In genomic region chr1:62333431-62333830, GRCh38 we compare ENCODE assay signal across 18 cellular contexts. TPM values are rescaled to one million over a fixed set of nuclear protein-coding genes. Genes with fewer than 3 reads are reported as not detected.
DNase-seq lines count a peak whose midpoint lies in the region; ATAC-seq, FAIRE-seq and TF ChIP-seq lines count a peak whose summit lies in the region.
"Had no signal": no experiment of that assay in that cellular context is flagged by ENCODE, and none has a peak within 500 bp of the region (broad histone marks: within the 10 kb centered on the region; RNA-seq: fewer than 3 reads in every experiment).

No MANE protein-coding gene starts in this region.

- H3K27ac ChIP-seq in breast epithelium = no peak overlapping the region
- H3K27ac ChIP-seq: hepatocyte had no signal

- no peaks in the 10 kb centered on the region for H3K9me3 ChIP-seq in breast epithelium
- H3K9me3 ChIP-seq: Caco-2 had no signal

- no peaks in the 10 kb centered on the region for H3K27me3 ChIP-seq in breast epithelium
- H3K27me3 ChIP-seq: hepatocyte had no signal

- POLR2A ChIA-PET in MCF 10A (lab: Yijun Ruan, JAX) = no interaction called here

- ATAC-seq in HG02623 (IDR thresholded peaks at IDR 0.05; ENCODE audit: unreplicated experiment) = no peak
- ATAC-seq: effector memory CD8-positive, alpha-beta T cell; T-helper 17 cell had no signal

- intact Hi-C loops in MCF 10A (cut with micrococcal nuclease) (no loop called here), breast epithelium (cut with DNase I; ENCODE audit: low total_unique reads) (no loop called here)

- H3K36me3 ChIP-seq in breast epithelium = no peaks in the 10 kb centered on the region

- peak; percentile 56 for DNase-seq in MCF 10A (ENCODE audit: unreplicated experiment)
- no peak for DNase-seq in breast epithelium (ENCODE audit: low spot score in 2 of 2)
- DNase-seq in RKO (ENCODE audit: low spot score) = peak; percentile 55
- DNase-seq in choroid plexus epithelial cell (ENCODE audit: low read depth) = peak; percentile 13
- DNase-seq in urothelium cell line (ENCODE audit: low spot score) = peak; percentile 74
- no peak for DNase-seq in HUDEP-2 (lab: John Stamatoyannopoulos, UW; ENCODE audit: unreplicated experiment in 76 of 76)
- DNase-seq in NCI-H1105 (lab: John Stamatoyannopoulos, UW) = no peak
- DNase-seq: Caco-2; central memory CD4-positive, alpha-beta T cell; effector memory CD8-positive, alpha-beta T cell; HFFc6; retina; Right ventricle myocardium superior; T-helper 17 cell had no signal

- no peaks in the 10 kb centered on the region for H3K4me1 ChIP-seq in breast epithelium

- no peaks in the 10 kb centered on the region for H3K27me3 Mint-ChIP-seq in MCF 10A (ENCODE audit: insufficient read depth, unreplicated experiment)

- H3K4me3 Mint-ChIP-seq in MCF 10A (ENCODE audit: unreplicated experiment) = no peak overlapping the region
- H3K4me3 Mint-ChIP-seq: effector memory CD8-positive, alpha-beta T cell; HFFc6; T-helper 17 cell had no signal

- CTCF ChIA-PET in MCF 10A (lab: Yijun Ruan, JAX) = no interaction called here

- H3K4me1 Mint-ChIP-seq in MCF 10A (ENCODE audit: insufficient read depth, unreplicated experiment) = peaks cover 6% of the 10 kb centered on the region
- H3K4me1 Mint-ChIP-seq: T-helper 17 cell had no signal

- H3K4me3 ChIP-seq in breast epithelium = no peak overlapping the region
- no peak overlapping the region for H3K4me3 ChIP-seq in choroid plexus epithelial cell (ENCODE audit: low read depth, low read length)
- H3K4me3 ChIP-seq: hepatocyte had no signal

- no peaks in the 10 kb centered on the region for H3K9me3 Mint-ChIP-seq in MCF 10A (ENCODE audit: unreplicated experiment)
- H3K9me3 Mint-ChIP-seq: effector memory CD8-positive, alpha-beta T cell had no signal

- BruUV-seq in MCF 10A (replicated peaks; lab: Mats Ljungman, UMichigan) = no TSS peak

- TF ChIP-seq CTCF in MCF 10A (IDR thresholded peaks at IDR 0.05; ENCODE audit: unreplicated experiment) = no peak
- no peak for TF ChIP-seq CTCF in breast epithelium (IDR thresholded peaks at IDR 0.05)
- no peak for TF ChIP-seq CTCF in choroid plexus epithelial cell (conservative IDR thresholded peaks at IDR 0.05; ENCODE audit: low read depth, low read length)

- peak; percentile 37 for FAIRE-seq in urothelium cell line (lab: Jason Lieb, UNC)
- FAIRE-seq: GM18507, GM19239 had no signal

- no peak for TF ChIP-seq POLR2A in breast epithelium (IDR thresholded peaks at IDR 0.05)

- no peak overlapping the region for H3K27ac Mint-ChIP-seq in MCF 10A (ENCODE audit: low read depth, unreplicated experiment)
- H3K27ac Mint-ChIP-seq: effector memory CD8-positive, alpha-beta T cell; HFFc6; T-helper 17 cell had no signal

- H3K36me3 Mint-ChIP-seq in MCF 10A (ENCODE audit: insufficient read depth, unreplicated experiment) = no peaks in the 10 kb centered on the region

RNA-seq across cellular contexts. Expression of gene KANK4, which starts 14.2 kb away (rescaled TPM):
- 0.20 and 0.51 TPM in 2 replicates for total RNA-seq in MCF 10A (2022)
- total RNA-seq in breast epithelium = 1 to 10 TPM in 1 of 3 donors, under 1 TPM in 2; 0.48 to 1.6 (median 0.66) TPM
- total RNA-seq: HFFc6, T-helper 17 cell had no signal

Comparison
In these comparisons a context has a peak if more than half of its experiments do, and no peak if none do; other contexts are left out.
1. DNase-seq: peak in MCF 10A (single experiment), RKO (single experiment), choroid plexus epithelial cell (single experiment) and urothelium cell line (single experiment); none in breast epithelium (0 of 2), HUDEP-2 (0 of 76) and NCI-H1105 (single experiment).